Comparison of ENCODE assay signal across 21 cellular contexts in the genomic region with DNA sequence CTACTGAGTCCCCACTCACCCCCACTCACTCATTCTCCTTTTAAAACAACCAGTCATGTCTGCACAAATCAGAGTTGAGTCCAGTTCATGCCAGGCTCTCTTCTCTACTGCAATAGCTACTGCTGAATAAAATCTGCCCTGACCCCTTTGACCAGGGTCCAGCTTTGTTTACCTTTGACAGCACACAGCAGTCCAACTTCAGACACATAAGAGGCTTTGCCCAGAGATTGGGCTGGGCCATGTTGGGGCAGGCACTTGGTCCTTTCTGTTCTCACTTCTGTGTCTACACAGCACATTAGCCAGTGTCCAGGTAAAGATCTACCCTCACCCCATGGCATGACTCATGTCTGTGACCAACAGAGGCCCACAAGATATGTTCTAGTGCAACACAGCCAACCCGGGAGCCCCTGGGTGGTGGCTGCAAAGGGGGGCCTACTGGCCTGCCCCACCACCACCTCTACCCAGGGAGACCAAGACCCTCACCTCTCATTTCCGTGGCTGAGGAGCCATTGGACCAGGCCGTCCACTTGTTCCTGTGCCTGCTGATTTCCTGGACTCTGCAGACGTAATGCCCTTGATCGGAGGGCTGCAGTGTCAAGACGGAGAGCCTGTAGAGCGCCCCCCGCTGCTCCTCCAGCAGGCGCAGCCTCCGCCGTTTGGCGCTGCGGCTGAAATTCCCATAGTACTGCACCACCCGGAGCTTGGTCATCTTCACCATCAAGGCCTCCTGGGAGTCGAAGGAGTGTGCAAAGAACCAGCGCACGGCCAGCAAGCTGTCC. TPM values are rescaled to one million over a fixed set of nuclear protein-coding genes. Genes with fewer than 3 reads are reported as not detected.
"Had no signal": no experiment of that assay in that cellular context is flagged by ENCODE, and none has a peak within 500 bp of the region (broad histone marks: within the 10 kb centered on the region; RNA-seq: fewer than 3 reads in every experiment).

No MANE protein-coding gene starts in this region.

- H3K4me3 Mint-ChIP-seq: activated naive CD4-positive, alpha-beta T cell treated with anti-CD3 and anti-CD28 coated beads, Interleukin-2, amount 50 U/mL, for 24 hours; memory B cell; natural killer cell; stimulated activated naive CD8-positive, alpha-beta T cell treated with anti-CD3 and anti-CD28 coated beads, Interleukin-15, Interleukin-2, amounts not matched to agents 100 ng/mL and 50 ng/mL, for 24 hours had no signal

- H3K36me3 ChIP-seq: left lung, upper lobe of right lung had no signal

- H3K36me3 Mint-ChIP-seq: activated naive CD4-positive, alpha-beta T cell treated with anti-CD3 and anti-CD28 coated beads, Interleukin-2, amount 50 U/mL, for 24 hours; memory B cell; natural killer cell had no signal

- DNase-seq: activated CD4-positive, alpha-beta T cell treated with anti-CD3 and anti-CD28 coated beads, Interleukin-2, amount 50 U/mL, for 4 hours; activated gamma-delta T cell; erythroblast; foreskin melanocyte; glutamatergic neuron; left lung; natural killer cell; stimulated activated CD4-positive, alpha-beta T cell treated with anti-CD3 and anti-CD28 coated beads, Interleukin-2, amount 100 ng/mL, for 24 hours; SW 1271; T-helper 2 cell; upper lobe of right lung had no signal

- FAIRE-seq: endometrium, keratinocyte had no signal

- H3K4me3 ChIP-seq: dorsolateral prefrontal cortex, left lung, upper lobe of right lung had no signal

- H3K27ac Mint-ChIP-seq: activated naive CD4-positive, alpha-beta T cell treated with anti-CD3 and anti-CD28 coated beads, Interleukin-2, amount 50 U/mL, for 24 hours; memory B cell; natural killer cell; stimulated activated naive CD8-positive, alpha-beta T cell treated with anti-CD3 and anti-CD28 coated beads, Interleukin-15, Interleukin-2, amounts not matched to agents 100 ng/mL and 50 ng/mL, for 24 hours had no signal

- H3K9me3 Mint-ChIP-seq: activated naive CD4-positive, alpha-beta T cell treated with anti-CD3 and anti-CD28 coated beads, Interleukin-2, amount 50 U/mL, for 24 hours; memory B cell; natural killer cell; stimulated activated naive CD8-positive, alpha-beta T cell treated with anti-CD3 and anti-CD28 coated beads, Interleukin-15, Interleukin-2, amounts not matched to agents 100 ng/mL and 50 ng/mL, for 24 hours had no signal

- H3K27me3 ChIP-seq: dorsolateral prefrontal cortex, left lung, upper lobe of right lung had no signal

- H3K4me1 Mint-ChIP-seq: activated naive CD4-positive, alpha-beta T cell treated with anti-CD3 and anti-CD28 coated beads, Interleukin-2, amount 50 U/mL, for 24 hours had no signal

- H3K27ac ChIP-seq: left lung, upper lobe of right lung had no signal

- H3K9me3 ChIP-seq: left lung, upper lobe of right lung had no signal

RNA-seq across cellular contexts. Expression of gene VSTM4, which starts 8.0 kb away (rescaled TPM):
- polyA plus RNA-seq: keratinocyte had no signal

RNA-seq across cellular contexts. Expression of gene FAM170B, which starts 26.5 kb away (rescaled TPM):
- total RNA-seq: mucosa of gallbladder, natural killer cell, renal cortical epithelial cell, temporal lobe, upper lobe of right lung had no signal
- polyA plus RNA-seq: adipose tissue, keratinocyte had no signal
